ENCODE assay signal across 18 cellular contexts in the genomic region with DNA sequence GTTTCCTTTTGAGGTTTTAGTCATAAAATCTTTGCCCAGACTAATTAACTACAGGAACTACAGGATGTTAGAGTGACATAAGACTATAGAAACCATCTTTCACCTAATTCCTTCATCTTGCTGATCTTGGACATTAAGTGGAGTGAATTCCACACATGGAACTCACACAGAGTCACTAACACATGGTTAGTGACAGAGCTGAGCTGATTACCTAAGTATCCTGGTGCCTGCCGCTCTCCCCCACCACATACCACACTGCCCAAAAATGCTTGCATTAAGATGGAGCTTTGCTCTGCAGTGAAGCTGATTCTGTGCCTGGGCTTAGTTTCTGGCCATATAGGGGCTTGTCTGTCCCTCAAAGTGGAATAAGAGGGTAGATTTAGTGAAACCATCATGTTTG.
"Had no signal": no experiment of that assay in that cellular context is flagged by ENCODE, and none has a peak within 500 bp of the region (broad histone marks: within the 10 kb centered on the region; RNA-seq: fewer than 3 reads in every experiment).

No MANE protein-coding gene starts in this region.

- DNase-seq: activated CD8-positive, alpha-beta T cell treated with anti-CD3 and anti-CD28 coated beads for 36 hours; activated naive CD4-positive, alpha-beta T cell treated with anti-CD3 and anti-CD28 coated beads for 36 hours; activated T-cell treated with anti-CD3 and anti-CD28 coated beads, Interleukin-2, amount 50 U/mL, for 24 hours; aorta; cerebellar nuclear complex; cortex of kidney; erythroblast; immature natural killer cell; natural killer cell; pancreas; right lobe of liver; small intestine; stimulated activated CD4-positive, alpha-beta T cell treated with anti-CD3 and anti-CD28 coated beads, Interleukin-4, amount 100 ng/mL, for 1 hour; T1000; testis had no signal

- H3K9me3 ChIP-seq: breast epithelium, pancreas, right lobe of liver, testis had no signal

- H3K27ac ChIP-seq: breast epithelium, pancreas, right lobe of liver, testis had no signal

- H3K27ac Mint-ChIP-seq: activated CD4-positive, alpha-beta T cell treated with anti-CD3 and anti-CD28 coated beads, Interleukin-2, amount 10 ng/mL, durations not matched to agents 24 days and 14 days; activated CD8-positive, alpha-beta T cell treated with anti-CD3 and anti-CD28 coated beads for 36 hours; activated naive CD4-positive, alpha-beta T cell treated with anti-CD3 and anti-CD28 coated beads for 36 hours; activated T-cell treated with anti-CD3 and anti-CD28 coated beads, Interleukin-2, amount 50 U/mL, for 24 hours; immature natural killer cell; natural killer cell; type B pancreatic cell had no signal

- H3K4me1 Mint-ChIP-seq: activated CD4-positive, alpha-beta T cell treated with anti-CD3 and anti-CD28 coated beads, Interleukin-2, amount 10 ng/mL, durations not matched to agents 24 days and 14 days; natural killer cell had no signal

- H3K27me3 Mint-ChIP-seq: activated CD4-positive, alpha-beta T cell treated with anti-CD3 and anti-CD28 coated beads, Interleukin-2, amount 10 ng/mL, durations not matched to agents 24 days and 14 days; activated CD8-positive, alpha-beta T cell treated with anti-CD3 and anti-CD28 coated beads for 36 hours; activated T-cell treated with anti-CD3 and anti-CD28 coated beads, Interleukin-2, amount 50 U/mL, for 24 hours; type B pancreatic cell had no signal

- H3K4me3 Mint-ChIP-seq: activated CD4-positive, alpha-beta T cell treated with anti-CD3 and anti-CD28 coated beads, Interleukin-2, amount 10 ng/mL, durations not matched to agents 24 days and 14 days; activated CD8-positive, alpha-beta T cell treated with anti-CD3 and anti-CD28 coated beads for 36 hours; activated naive CD4-positive, alpha-beta T cell treated with anti-CD3 and anti-CD28 coated beads for 36 hours; activated T-cell treated with anti-CD3 and anti-CD28 coated beads, Interleukin-2, amount 50 U/mL, for 24 hours; immature natural killer cell; natural killer cell; type B pancreatic cell had no signal

- H3K27me3 ChIP-seq: breast epithelium, pancreas, right lobe of liver, testis had no signal

- ATAC-seq: activated CD8-positive, alpha-beta T cell treated with anti-CD3 and anti-CD28 coated beads for 36 hours; natural killer cell; pancreas; right lobe of liver had no signal

- H3K36me3 ChIP-seq: breast epithelium, pancreas, right lobe of liver had no signal

- H3K4me1 ChIP-seq: breast epithelium, pancreas, testis had no signal

- H3K4me3 ChIP-seq: breast epithelium, pancreas, right lobe of liver, testis had no signal
